Comparison of ENCODE assay signal across 10 cellular contexts in genomic region chr6:73733791-73734190, GRCh38.
"Had no signal": no experiment of that assay in that cellular context is flagged by ENCODE, and none has a peak within 500 bp of the region (broad histone marks: within the 10 kb centered on the region; RNA-seq: fewer than 3 reads in every experiment).

No MANE protein-coding gene starts in this region.

- H3K9me3 Mint-ChIP-seq: dendritic cell treated with granulocyte-macrophage colony-stimulating factor and Interleukin-4, amounts not matched to agents 40 ng/mL and 50 ng/mL, for 4 days; effector memory CD8-positive, alpha-beta T cell; naive B cell; neural crest cell; stimulated activated effector memory CD8-positive, alpha-beta T cell treated with anti-CD3 and anti-CD28 coated beads, Interleukin-12 subunit alpha, Interleukin-12 subunit beta, amount 100 ng/mL, for 72 hours had no signal

- H3K27ac ChIP-seq: adrenal gland, left ventricle myocardium inferior, ovary, stomach had no signal

- H3K9me3 ChIP-seq: adrenal gland, left ventricle myocardium inferior, ovary, stomach had no signal

- H3K27me3 ChIP-seq: adrenal gland, ovary, stomach had no signal

- H3K4me1 ChIP-seq: adrenal gland, stomach had no signal

- H3K4me1 Mint-ChIP-seq: naive B cell, neural crest cell had no signal

- H3K36me3 ChIP-seq: adrenal gland, ovary, stomach had no signal

- H3K27me3 Mint-ChIP-seq: dendritic cell treated with granulocyte-macrophage colony-stimulating factor and Interleukin-4, amounts not matched to agents 40 ng/mL and 50 ng/mL, for 4 days had no signal

- H3K4me3 Mint-ChIP-seq: dendritic cell treated with granulocyte-macrophage colony-stimulating factor and Interleukin-4, amounts not matched to agents 40 ng/mL and 50 ng/mL, for 4 days; effector memory CD8-positive, alpha-beta T cell; naive B cell; neural crest cell; stimulated activated effector memory CD8-positive, alpha-beta T cell treated with anti-CD3 and anti-CD28 coated beads, Interleukin-12 subunit alpha, Interleukin-12 subunit beta, amount 100 ng/mL, for 72 hours had no signal

- H3K4me3 ChIP-seq: adrenal gland, left ventricle myocardium inferior, ovary, smooth muscle cell, stomach had no signal

- H3K4me2 ChIP-seq: smooth muscle cell had no signal

- H3K27ac Mint-ChIP-seq: dendritic cell treated with granulocyte-macrophage colony-stimulating factor and Interleukin-4, amounts not matched to agents 40 ng/mL and 50 ng/mL, for 4 days; effector memory CD8-positive, alpha-beta T cell had no signal

- H3K36me3 Mint-ChIP-seq: naive B cell had no signal
